1 cellular context compared by ENCODE assay signal in the genomic region with DNA sequence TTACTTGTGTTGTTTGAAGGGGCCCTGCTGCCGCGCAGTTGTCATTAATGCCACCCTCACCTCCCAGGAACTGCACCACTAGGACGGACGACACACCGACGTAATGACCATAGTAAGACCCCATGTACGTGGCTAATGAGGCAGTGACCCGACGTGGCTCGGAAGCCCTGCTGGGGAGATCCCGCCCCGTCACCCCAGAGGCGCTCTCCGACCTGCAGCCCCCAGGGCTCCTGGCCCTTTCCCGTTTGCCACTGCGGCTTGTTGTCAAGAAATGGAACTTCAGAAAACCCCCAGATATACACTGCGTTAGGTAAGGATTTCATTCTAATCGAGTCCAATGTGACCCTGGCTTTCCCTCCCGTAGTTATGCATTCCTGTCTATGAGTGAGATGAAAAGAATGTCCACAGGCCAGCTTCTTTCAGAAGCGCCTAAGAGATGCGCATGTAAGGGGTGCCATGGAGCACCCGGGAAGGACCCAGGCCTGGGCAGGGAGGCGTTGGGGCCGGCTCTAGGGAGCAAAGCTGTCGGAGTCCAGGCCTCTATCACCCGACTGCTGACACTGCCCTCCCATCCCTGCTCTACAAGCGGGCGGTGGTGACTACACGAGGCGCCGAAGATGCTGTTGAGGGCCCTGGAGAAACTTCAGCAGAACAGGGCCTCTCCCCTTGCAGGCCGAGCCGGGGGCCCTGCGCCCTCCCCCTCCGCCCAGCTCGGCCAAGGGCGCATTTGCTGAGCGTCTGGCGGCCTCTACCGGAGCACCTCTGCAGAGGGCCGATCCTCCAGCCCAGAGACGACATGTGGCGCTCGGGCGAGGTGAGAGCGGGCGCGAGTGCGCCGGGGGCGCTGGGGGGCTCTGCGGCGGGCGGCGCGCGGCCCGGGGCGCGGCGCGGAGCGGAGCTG.
TF ChIP-seq lines count a peak whose summit lies in the region.

Gene GABRA5, plus strand, starts transcription at position 765 of the 901 bp plus-strand sequence. CDS start 2,187 bp downstream, outside the sequence.

TF ChIP-seq in H1, 55 proteins besides CTCF, POLR2A, EP300 and RAD21 (continued from another document):
- TF ChIP-seq HDAC2 (IDR thresholded peaks at IDR 0.05; ENCODE audit: borderline replicate concordance in 1 of 2, low read depth in 2 of 2, low read length in 2 of 2) = no peak
- no peak for TF ChIP-seq KDM5A (IDR thresholded peaks at IDR 0.05; ENCODE audit: low read length)
- no peak; the same call in 1 of the 2 replicates for TF ChIP-seq SUZ12 (IDR thresholded peaks at IDR 0.05; ENCODE audit: low read length)
- TF ChIP-seq TAF1 (IDR thresholded peaks at IDR 0.05; ENCODE audit: low read depth, low read length) = no peak
- no peak for TF ChIP-seq MAFK (IDR thresholded peaks at IDR 0.05; ENCODE audit: low read depth, low read length)
- TF ChIP-seq TCF12 (IDR thresholded peaks at IDR 0.05; ENCODE audit: low read depth, low read length) = no peak
- TF ChIP-seq TBP (IDR thresholded peaks at IDR 0.05; ENCODE audit: low read depth, low read length) = no peak
- no peak for TF ChIP-seq RXRA (IDR thresholded peaks at IDR 0.05; ENCODE audit: insufficient read depth, low read depth, low read length)
- TF ChIP-seq SIN3A (conservative IDR thresholded peaks at IDR 0.05 in 1 of 2, IDR thresholded peaks at IDR 0.05 in 1 of 2; ENCODE audit: low read depth in 1 of 2, low read length in 2 of 2) = peak in 1 of 2 experiments; percentile 58; a peak in 1 of 4 replicates
- TF ChIP-seq CTBP2 (IDR thresholded peaks at IDR 0.05; ENCODE audit: borderline replicate concordance, insufficient read depth, insufficient read length, low read length) = peak; percentile 44
- TF ChIP-seq GABPA (IDR thresholded peaks at IDR 0.05; ENCODE audit: borderline replicate concordance, insufficient read depth, low read length) = no peak
- no peak for TF ChIP-seq JUND (IDR thresholded peaks at IDR 0.05; ENCODE audit: low read length)
- TF ChIP-seq, protein P1, sequence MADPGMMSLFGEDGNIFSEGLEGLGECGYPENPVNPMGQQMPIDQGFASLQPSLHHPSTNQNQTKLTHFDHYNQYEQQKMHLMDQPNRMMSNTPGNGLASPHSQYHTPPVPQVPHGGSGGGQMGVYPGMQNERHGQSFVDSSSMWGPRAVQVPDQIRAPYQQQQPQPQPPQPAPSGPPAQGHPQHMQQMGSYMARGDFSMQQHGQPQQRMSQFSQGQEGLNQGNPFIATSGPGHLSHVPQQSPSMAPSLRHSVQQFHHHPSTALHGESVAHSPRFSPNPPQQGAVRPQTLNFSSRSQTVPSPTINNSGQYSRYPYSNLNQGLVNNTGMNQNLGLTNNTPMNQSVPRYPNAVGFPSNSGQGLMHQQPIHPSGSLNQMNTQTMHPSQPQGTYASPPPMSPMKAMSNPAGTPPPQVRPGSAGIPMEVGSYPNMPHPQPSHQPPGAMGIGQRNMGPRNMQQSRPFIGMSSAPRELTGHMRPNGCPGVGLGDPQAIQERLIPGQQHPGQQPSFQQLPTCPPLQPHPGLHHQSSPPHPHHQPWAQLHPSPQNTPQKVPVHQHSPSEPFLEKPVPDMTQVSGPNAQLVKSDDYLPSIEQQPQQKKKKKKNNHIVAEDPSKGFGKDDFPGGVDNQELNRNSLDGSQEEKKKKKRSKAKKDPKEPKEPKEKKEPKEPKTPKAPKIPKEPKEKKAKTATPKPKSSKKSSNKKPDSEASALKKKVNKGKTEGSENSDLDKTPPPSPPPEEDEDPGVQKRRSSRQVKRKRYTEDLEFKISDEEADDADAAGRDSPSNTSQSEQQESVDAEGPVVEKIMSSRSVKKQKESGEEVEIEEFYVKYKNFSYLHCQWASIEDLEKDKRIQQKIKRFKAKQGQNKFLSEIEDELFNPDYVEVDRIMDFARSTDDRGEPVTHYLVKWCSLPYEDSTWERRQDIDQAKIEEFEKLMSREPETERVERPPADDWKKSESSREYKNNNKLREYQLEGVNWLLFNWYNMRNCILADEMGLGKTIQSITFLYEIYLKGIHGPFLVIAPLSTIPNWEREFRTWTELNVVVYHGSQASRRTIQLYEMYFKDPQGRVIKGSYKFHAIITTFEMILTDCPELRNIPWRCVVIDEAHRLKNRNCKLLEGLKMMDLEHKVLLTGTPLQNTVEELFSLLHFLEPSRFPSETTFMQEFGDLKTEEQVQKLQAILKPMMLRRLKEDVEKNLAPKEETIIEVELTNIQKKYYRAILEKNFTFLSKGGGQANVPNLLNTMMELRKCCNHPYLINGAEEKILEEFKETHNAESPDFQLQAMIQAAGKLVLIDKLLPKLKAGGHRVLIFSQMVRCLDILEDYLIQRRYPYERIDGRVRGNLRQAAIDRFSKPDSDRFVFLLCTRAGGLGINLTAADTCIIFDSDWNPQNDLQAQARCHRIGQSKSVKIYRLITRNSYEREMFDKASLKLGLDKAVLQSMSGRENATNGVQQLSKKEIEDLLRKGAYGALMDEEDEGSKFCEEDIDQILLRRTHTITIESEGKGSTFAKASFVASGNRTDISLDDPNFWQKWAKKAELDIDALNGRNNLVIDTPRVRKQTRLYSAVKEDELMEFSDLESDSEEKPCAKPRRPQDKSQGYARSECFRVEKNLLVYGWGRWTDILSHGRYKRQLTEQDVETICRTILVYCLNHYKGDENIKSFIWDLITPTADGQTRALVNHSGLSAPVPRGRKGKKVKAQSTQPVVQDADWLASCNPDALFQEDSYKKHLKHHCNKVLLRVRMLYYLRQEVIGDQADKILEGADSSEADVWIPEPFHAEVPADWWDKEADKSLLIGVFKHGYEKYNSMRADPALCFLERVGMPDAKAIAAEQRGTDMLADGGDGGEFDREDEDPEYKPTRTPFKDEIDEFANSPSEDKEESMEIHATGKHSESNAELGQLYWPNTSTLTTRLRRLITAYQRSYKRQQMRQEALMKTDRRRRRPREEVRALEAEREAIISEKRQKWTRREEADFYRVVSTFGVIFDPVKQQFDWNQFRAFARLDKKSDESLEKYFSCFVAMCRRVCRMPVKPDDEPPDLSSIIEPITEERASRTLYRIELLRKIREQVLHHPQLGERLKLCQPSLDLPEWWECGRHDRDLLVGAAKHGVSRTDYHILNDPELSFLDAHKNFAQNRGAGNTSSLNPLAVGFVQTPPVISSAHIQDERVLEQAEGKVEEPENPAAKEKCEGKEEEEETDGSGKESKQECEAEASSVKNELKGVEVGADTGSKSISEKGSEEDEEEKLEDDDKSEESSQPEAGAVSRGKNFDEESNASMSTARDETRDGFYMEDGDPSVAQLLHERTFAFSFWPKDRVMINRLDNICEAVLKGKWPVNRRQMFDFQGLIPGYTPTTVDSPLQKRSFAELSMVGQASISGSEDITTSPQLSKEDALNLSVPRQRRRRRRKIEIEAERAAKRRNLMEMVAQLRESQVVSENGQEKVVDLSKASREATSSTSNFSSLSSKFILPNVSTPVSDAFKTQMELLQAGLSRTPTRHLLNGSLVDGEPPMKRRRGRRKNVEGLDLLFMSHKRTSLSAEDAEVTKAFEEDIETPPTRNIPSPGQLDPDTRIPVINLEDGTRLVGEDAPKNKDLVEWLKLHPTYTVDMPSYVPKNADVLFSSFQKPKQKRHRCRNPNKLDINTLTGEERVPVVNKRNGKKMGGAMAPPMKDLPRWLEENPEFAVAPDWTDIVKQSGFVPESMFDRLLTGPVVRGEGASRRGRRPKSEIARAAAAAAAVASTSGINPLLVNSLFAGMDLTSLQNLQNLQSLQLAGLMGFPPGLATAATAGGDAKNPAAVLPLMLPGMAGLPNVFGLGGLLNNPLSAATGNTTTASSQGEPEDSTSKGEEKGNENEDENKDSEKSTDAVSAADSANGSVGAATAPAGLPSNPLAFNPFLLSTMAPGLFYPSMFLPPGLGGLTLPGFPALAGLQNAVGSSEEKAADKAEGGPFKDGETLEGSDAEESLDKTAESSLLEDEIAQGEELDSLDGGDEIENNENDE (IDR thresholded peaks at IDR 0.05; ENCODE audit: insufficient replicate concordance, low read length) = no peak
- TF ChIP-seq SP4 (IDR thresholded peaks at IDR 0.05; ENCODE audit: low read length) = no peak
- TF ChIP-seq SRF (IDR thresholded peaks at IDR 0.05; ENCODE audit: low read depth, low read length) = no peak
- no peak for TF ChIP-seq NRF1 (IDR thresholded peaks at IDR 0.05; ENCODE audit: low read depth, low read length)
- TF ChIP-seq CHD1 (IDR thresholded peaks at IDR 0.05; ENCODE audit: low read depth, low read length) = no peak
- TF ChIP-seq, protein P2, sequence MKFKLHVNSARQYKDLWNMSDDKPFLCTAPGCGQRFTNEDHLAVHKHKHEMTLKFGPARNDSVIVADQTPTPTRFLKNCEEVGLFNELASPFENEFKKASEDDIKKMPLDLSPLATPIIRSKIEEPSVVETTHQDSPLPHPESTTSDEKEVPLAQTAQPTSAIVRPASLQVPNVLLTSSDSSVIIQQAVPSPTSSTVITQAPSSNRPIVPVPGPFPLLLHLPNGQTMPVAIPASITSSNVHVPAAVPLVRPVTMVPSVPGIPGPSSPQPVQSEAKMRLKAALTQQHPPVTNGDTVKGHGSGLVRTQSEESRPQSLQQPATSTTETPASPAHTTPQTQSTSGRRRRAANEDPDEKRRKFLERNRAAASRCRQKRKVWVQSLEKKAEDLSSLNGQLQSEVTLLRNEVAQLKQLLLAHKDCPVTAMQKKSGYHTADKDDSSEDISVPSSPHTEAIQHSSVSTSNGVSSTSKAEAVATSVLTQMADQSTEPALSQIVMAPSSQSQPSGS (IDR thresholded peaks at IDR 0.05; ENCODE audit: low read length) = no peak
- no peak for TF ChIP-seq SIRT6 (IDR thresholded peaks at IDR 0.05; ENCODE audit: low read length)
- TF ChIP-seq KDM4A (IDR thresholded peaks at IDR 0.05; ENCODE audit: low read depth, low read length, severe bottlenecking) = no peak
- TF ChIP-seq NANOG (IDR thresholded peaks at IDR 0.05; ENCODE audit: insufficient read depth, low read depth, low read length, poor library complexity, severe bottlenecking) = no peak
- TF ChIP-seq CHD2 (IDR thresholded peaks at IDR 0.05; ENCODE audit: low read length) = no peak
- TF ChIP-seq TAF7 (optimal IDR thresholded peaks at IDR 0.05; ENCODE audit: borderline replicate concordance, low read depth, low read length) = peak; percentile 25
- TF ChIP-seq BCL11A (IDR thresholded peaks at IDR 0.05; ENCODE audit: low read depth in 2 of 2, low read length in 2 of 2) = no peak
- TF ChIP-seq, protein P3, sequence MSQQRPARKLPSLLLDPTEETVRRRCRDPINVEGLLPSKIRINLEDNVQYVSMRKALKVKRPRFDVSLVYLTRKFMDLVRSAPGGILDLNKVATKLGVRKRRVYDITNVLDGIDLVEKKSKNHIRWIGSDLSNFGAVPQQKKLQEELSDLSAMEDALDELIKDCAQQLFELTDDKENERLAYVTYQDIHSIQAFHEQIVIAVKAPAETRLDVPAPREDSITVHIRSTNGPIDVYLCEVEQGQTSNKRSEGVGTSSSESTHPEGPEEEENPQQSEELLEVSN (IDR thresholded peaks at IDR 0.05) = 0 out of 2 replicates have a peak, but pooled peaks have one; percentile 28
- TF ChIP-seq EGR1 (IDR thresholded peaks at IDR 0.05; ENCODE audit: borderline replicate concordance, low read depth, low read length) = no peak
- no peak for TF ChIP-seq CBX5 (IDR thresholded peaks at IDR 0.05; ENCODE audit: low read depth, low read length)
- no peak for TF ChIP-seq SIX5 (IDR thresholded peaks at IDR 0.05; ENCODE audit: low read depth, low read length)
- no peak for TF ChIP-seq JUN (IDR thresholded peaks at IDR 0.05; ENCODE audit: low read depth, low read length)
- no peak for TF ChIP-seq YY1 (IDR thresholded peaks at IDR 0.05; ENCODE audit: low read depth, low read length)
- TF ChIP-seq CBX8 (IDR thresholded peaks at IDR 0.05; ENCODE audit: borderline replicate concordance, low read depth, low read length) = no peak
- no peak for TF ChIP-seq RFX5 (IDR thresholded peaks at IDR 0.05; ENCODE audit: borderline replicate concordance, low read depth, low read length)
- no peak for TF ChIP-seq POU5F1 (IDR thresholded peaks at IDR 0.05; ENCODE audit: low read depth, low read length)
- no peak for TF ChIP-seq FOSL1 (IDR thresholded peaks at IDR 0.05; ENCODE audit: insufficient read depth, low read depth, low read length)
- no peak for TF ChIP-seq SAP30 (IDR thresholded peaks at IDR 0.05; ENCODE audit: insufficient read depth, insufficient replicate concordance, low read length)
- no peak for TF ChIP-seq EZH2 (IDR thresholded peaks at IDR 0.05; ENCODE audit: low read depth, low read length, severe bottlenecking)
- TF ChIP-seq, protein P4, sequence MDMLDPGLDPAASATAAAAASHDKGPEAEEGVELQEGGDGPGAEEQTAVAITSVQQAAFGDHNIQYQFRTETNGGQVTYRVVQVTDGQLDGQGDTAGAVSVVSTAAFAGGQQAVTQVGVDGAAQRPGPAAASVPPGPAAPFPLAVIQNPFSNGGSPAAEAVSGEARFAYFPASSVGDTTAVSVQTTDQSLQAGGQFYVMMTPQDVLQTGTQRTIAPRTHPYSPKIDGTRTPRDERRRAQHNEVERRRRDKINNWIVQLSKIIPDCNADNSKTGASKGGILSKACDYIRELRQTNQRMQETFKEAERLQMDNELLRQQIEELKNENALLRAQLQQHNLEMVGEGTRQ (IDR thresholded peaks at IDR 0.05; ENCODE audit: low read length) = no peak
- no peak for TF ChIP-seq ASH2L (IDR thresholded peaks at IDR 0.05; ENCODE audit: low read length)
- TF ChIP-seq MAX (IDR thresholded peaks at IDR 0.05) = peak; percentile 36; the same call in 1 of the 2 replicates
- no peak for TF ChIP-seq POLR2AphosphoS5 (IDR thresholded peaks at IDR 0.05; ENCODE audit: low read depth, low read length)
- 0 out of 2 replicates have a peak, but pooled peaks have one; percentile 1 for TF ChIP-seq RBBP5 (IDR thresholded peaks at IDR 0.05; ENCODE audit: borderline replicate concordance, low read depth, low read length)
